In genomic region chr15:72614810-72615532, GRCh38 we compare ENCODE assay signal across 18 cellular contexts. TPM values are rescaled to one million over a fixed set of nuclear protein-coding genes. Genes with fewer than 3 reads are reported as not detected.
DNase-seq lines count a peak whose midpoint lies in the region; ATAC-seq and TF ChIP-seq lines count a peak whose summit lies in the region.
"Had no signal": no experiment of that assay in that cellular context is flagged by ENCODE, and none has a peak within 500 bp of the region (broad histone marks: within the 10 kb centered on the region; RNA-seq: fewer than 3 reads in every experiment).

No MANE protein-coding gene starts in this region.

- no peak overlapping the region for H3K4me3 Mint-ChIP-seq in naive thymus-derived CD8-positive, alpha-beta T cell
- no peak overlapping the region for H3K4me3 Mint-ChIP-seq in activated CD4-positive, alpha-beta T cell treated with anti-CD3 and anti-CD28 coated beads for 36 hours
- H3K4me3 Mint-ChIP-seq: CD8-positive, alpha-beta memory T cell had no signal

- H3K9ac ChIP-seq in KMS-11: no peak overlapping the region
- H3K9ac ChIP-seq: BLaER1 had no signal

- peak overlapping the region; percentile 47; the same call in 1 of the 2 replicates for H3K4me2 ChIP-seq in KMS-11
- H3K4me2 ChIP-seq: BLaER1 had no signal

- CTCF ChIA-PET in activated CD4-positive, alpha-beta T cell treated with anti-CD3 and anti-CD28 coated beads for 36 hours (lab: Charles Lee): no interaction called here

- no peaks in the 10 kb centered on the region for H3K9me3 Mint-ChIP-seq in naive thymus-derived CD8-positive, alpha-beta T cell
- no peaks in the 10 kb centered on the region for H3K9me3 Mint-ChIP-seq in activated CD4-positive, alpha-beta T cell treated with anti-CD3 and anti-CD28 coated beads for 36 hours (ENCODE audit: low read depth)
- H3K9me3 Mint-ChIP-seq: CD8-positive, alpha-beta memory T cell had no signal

- peak; percentile 30 to 60 (median 57) for DNase-seq in NCI-H1417 (lab: John Stamatoyannopoulos, UW)
- no peak for DNase-seq in NCI-H1417 treated with DMSO at 0.1 percent for 48 hours (lab: John Stamatoyannopoulos, UW)
- peak; percentile 27 for DNase-seq in NCI-H510A (lab: John Stamatoyannopoulos, UW)
- no peak for DNase-seq in lower lobe of right lung
- DNase-seq in naive thymus-derived CD8-positive, alpha-beta T cell: no peak
- DNase-seq in activated CD4-positive, alpha-beta T cell treated with anti-CD3 and anti-CD28 coated beads for 36 hours: no peak
- no peak for DNase-seq in sigmoid colon
- DNase-seq: 8988T; MG63; NCI-H1436; NCI-H524 treated with DMSO at 0.1 percent for 48 hours; NK-92 treated with Interleukin-12 subunit alpha and Interleukin-12 subunit beta, amount 100 ng/mL, for 24 hours; SJCRH30; SW 1271 had no signal

- peak in 1 of 2 donors; percentile 46 for ATAC-seq in lower lobe of right lung
- no peak for ATAC-seq in naive thymus-derived CD8-positive, alpha-beta T cell
- ATAC-seq in activated CD4-positive, alpha-beta T cell treated with anti-CD3 and anti-CD28 coated beads for 36 hours: no peak

- H3K27ac ChIP-seq in KMS-11: peak overlapping the region; percentile 43; the same call in 1 of the 2 replicates
- H3K27ac ChIP-seq in lower lobe of right lung: peak overlapping the region; percentile 31
- H3K27ac ChIP-seq in sigmoid colon: no peak overlapping the region
- H3K27ac ChIP-seq: BLaER1, SJCRH30 had no signal

- no peak for TF ChIP-seq EP300 in sigmoid colon (IDR thresholded peaks at IDR 0.05)

- H4K20me1 ChIP-seq in KMS-11 (ENCODE audit: insufficient read depth): no peaks in the 10 kb centered on the region
- H4K20me1 ChIP-seq: BLaER1 had no signal

- H3K36me3 ChIP-seq in KMS-11 (ENCODE audit: insufficient read depth): no peaks in the 10 kb centered on the region
- H3K36me3 ChIP-seq in lower lobe of right lung: no peaks in the 10 kb centered on the region
- H3K36me3 ChIP-seq in sigmoid colon: no peaks in the 10 kb centered on the region
- H3K36me3 ChIP-seq: BLaER1, MG63, SJCRH30 had no signal

- intact Hi-C loops in lower lobe of right lung (cut with DNase I) (no loop called here), sigmoid colon (cut with DNase I) (no loop called here)
- intact Hi-C loops in activated CD4-positive, alpha-beta T cell treated with anti-CD3 and anti-CD28 coated beads for 36 hours (cut with DNase I, micrococcal nuclease): no loop called here

- H3K4me1 Mint-ChIP-seq in naive thymus-derived CD8-positive, alpha-beta T cell: peaks cover 7 to 15% (median 10%) of the 10 kb centered on the region in 4 donors
- H3K4me1 Mint-ChIP-seq in activated CD4-positive, alpha-beta T cell treated with anti-CD3 and anti-CD28 coated beads for 36 hours: no peaks in the 10 kb centered on the region

- H3K27ac Mint-ChIP-seq in naive thymus-derived CD8-positive, alpha-beta T cell: peak overlapping the region in 3 of 10 donors; percentile 63
- H3K27ac Mint-ChIP-seq in activated CD4-positive, alpha-beta T cell treated with anti-CD3 and anti-CD28 coated beads for 36 hours: no peak overlapping the region

- TF ChIP-seq CTCF in KMS-11 (conservative IDR thresholded peaks at IDR 0.05; ENCODE audit: low read depth, low read length): no peak
- no peak for TF ChIP-seq CTCF in lower lobe of right lung (IDR thresholded peaks at IDR 0.05)
- TF ChIP-seq CTCF in sigmoid colon (IDR thresholded peaks at IDR 0.05): no peak

- TF ChIP-seq POLR2A in sigmoid colon (IDR thresholded peaks at IDR 0.05): no peak

- H3K27me3 Mint-ChIP-seq in naive thymus-derived CD8-positive, alpha-beta T cell: no peaks in the 10 kb centered on the region
- no peaks in the 10 kb centered on the region for H3K27me3 Mint-ChIP-seq in activated CD4-positive, alpha-beta T cell treated with anti-CD3 and anti-CD28 coated beads for 36 hours
- H3K27me3 Mint-ChIP-seq: CD8-positive, alpha-beta memory T cell had no signal

- H3K4me1 ChIP-seq in KMS-11 (ENCODE audit: low read depth, poor library complexity, severe bottlenecking): peaks cover 18% of the 10 kb centered on the region
- H3K4me1 ChIP-seq in lower lobe of right lung: no peaks in the 10 kb centered on the region
- no peaks in the 10 kb centered on the region for H3K4me1 ChIP-seq in sigmoid colon
- H3K4me1 ChIP-seq: BLaER1, SJCRH30 had no signal

- H3K79me2 ChIP-seq in KMS-11 (ENCODE audit: insufficient read depth, low read depth): no peaks in the 10 kb centered on the region

- H3K9me3 ChIP-seq in lower lobe of right lung (no peaks in the 10 kb centered on the region), sigmoid colon (no peaks in the 10 kb centered on the region)
- H3K9me3 ChIP-seq: BLaER1, MG63, SJCRH30 had no signal

- H2AFZ ChIP-seq in KMS-11 (ENCODE audit: low read depth): peak overlapping the region; percentile 50

- 92% methylated on average over 3 of the region's 3 CpGs for WGBS in sigmoid colon, 2 donors

- H3K27me3 ChIP-seq in KMS-11 (ENCODE audit: insufficient read depth, low read depth) (no peaks in the 10 kb centered on the region), lower lobe of right lung (ENCODE audit: low read depth) (no peaks in the 10 kb centered on the region), sigmoid colon (no peaks in the 10 kb centered on the region)
- H3K27me3 ChIP-seq: BLaER1, MG63, SJCRH30 had no signal

- POLR2A ChIA-PET in naive thymus-derived CD8-positive, alpha-beta T cell (lab: Charles Lee): interaction anchor here (0.6 kb wide), 1 partner anchor 39 kb away, joined by 3 read pairs; no protein-coding TSS in a partner anchor
- POLR2A ChIA-PET in activated CD4-positive, alpha-beta T cell treated with anti-CD3 and anti-CD28 coated beads for 36 hours (lab: Charles Lee): no interaction called here

- no peaks in the 10 kb centered on the region for H3K36me3 Mint-ChIP-seq in naive thymus-derived CD8-positive, alpha-beta T cell
- no peaks in the 10 kb centered on the region for H3K36me3 Mint-ChIP-seq in activated CD4-positive, alpha-beta T cell treated with anti-CD3 and anti-CD28 coated beads for 36 hours (ENCODE audit: low read depth)

- no peak overlapping the region for H3K4me3 ChIP-seq in KMS-11 (IDR thresholded peaks at IDR 0.05; ENCODE audit: insufficient read depth, low read depth, low read length)
- no peak overlapping the region for H3K4me3 ChIP-seq in lower lobe of right lung
- H3K4me3 ChIP-seq in sigmoid colon: no peak overlapping the region
- H3K4me3 ChIP-seq: BLaER1, MG63, SJCRH30 had no signal

RNA-seq across cellular contexts. Expression of gene GOLGA6B, which starts 39.5 kb away (rescaled TPM):
- not detected for total RNA-seq in lower lobe of right lung
- total RNA-seq in naive thymus-derived CD8-positive, alpha-beta T cell: not detected
- not detected for polyA plus RNA-seq in naive thymus-derived CD8-positive, alpha-beta T cell
- not detected for total RNA-seq in activated CD4-positive, alpha-beta T cell treated with anti-CD3 and anti-CD28 coated beads for 36 hours
- total RNA-seq in sigmoid colon: not detected
- not detected for polyA plus RNA-seq in sigmoid colon
- total RNA-seq: CD8-positive, alpha-beta memory T cell; HT-29; SJCRH30 had no signal
- polyA plus RNA-seq: CD8-positive, alpha-beta memory T cell had no signal

Comparison
In these comparisons a context has a peak if more than half of its experiments do, and no peak if none do; other contexts are left out.
1. DNase-seq: peak in NCI-H1417 (3 of 3) and NCI-H510A (single experiment); none in NCI-H1417 treated with DMSO at 0.1 percent for 48 hours (single experiment), lower lobe of right lung (single experiment), naive thymus-derived CD8-positive, alpha-beta T cell (0 of 10), activated CD4-positive, alpha-beta T cell treated with anti-CD3 and anti-CD28 coated beads for 36 hours (single experiment) and sigmoid colon (single experiment).
2. H3K27ac ChIP-seq: peak in KMS-11 (single experiment) and lower lobe of right lung (single experiment); none in sigmoid colon (0 of 4).